26 cellular contexts compared by ENCODE assay signal in genomic region chr2:26514045-26514444, GRCh38. TPM values are rescaled to one million over a fixed set of nuclear protein-coding genes. Genes with fewer than 3 reads are reported as not detected.
"Had no signal": no experiment of that assay in that cellular context is flagged by ENCODE, and none has a peak within 500 bp of the region (broad histone marks: within the 10 kb centered on the region; RNA-seq: fewer than 3 reads in every experiment).

No MANE protein-coding gene starts in this region.

- DNase-seq: dermis blood vessel endothelial cell; dorsolateral prefrontal cortex; effector CD4-positive, alpha-beta T cell; effector memory CD4-positive, alpha-beta T cell; foreskin keratinocyte; heart left ventricle; hypothalamus; immature natural killer cell; islet precursor cell; left cardiac atrium; left lung; lower lobe of right lung; mesenchymal stem cell; mucosa of descending colon; naive B cell had no signal

- H3K27ac ChIP-seq: coronary artery, dorsolateral prefrontal cortex, esophagus muscularis mucosa, foreskin keratinocyte, gastroesophageal sphincter, heart left ventricle, hepatocyte, left lung, lower lobe of right lung had no signal

- H3K4me3 ChIP-seq: coronary artery, dorsolateral prefrontal cortex, esophagus muscularis mucosa, gastroesophageal sphincter, heart left ventricle, hepatocyte, left lung, lower lobe of right lung, mucosa of descending colon had no signal

- H3K9me3 ChIP-seq: esophagus muscularis mucosa, gastroesophageal sphincter, heart left ventricle, left lung, lower lobe of right lung, mucosa of descending colon had no signal

- FAIRE-seq: colon, endothelial cell of umbilical vein, frontal cortex had no signal

- H3K4me2 ChIP-seq: hepatocyte had no signal

- ATAC-seq: foreskin keratinocyte, gastroesophageal sphincter, heart left ventricle, left cardiac atrium, left lung, left ventricle myocardium superior, lower lobe of right lung, mucosa of descending colon had no signal

- H2AFZ ChIP-seq: hepatocyte had no signal

- H3K79me2 ChIP-seq: hepatocyte had no signal

- H3K4me1 ChIP-seq: esophagus muscularis mucosa, foreskin keratinocyte, gastroesophageal sphincter, heart left ventricle, left lung, lower lobe of right lung had no signal

- H3K27me3 ChIP-seq: hepatocyte, left lung had no signal

- H3K36me3 ChIP-seq: esophagus muscularis mucosa, gastroesophageal sphincter, heart left ventricle, left lung, lower lobe of right lung had no signal

RNA-seq across cellular contexts. Expression of gene OTOF, which starts 36.1 kb away (rescaled TPM):
- total RNA-seq: epithelial cell of proximal tubule, fibroblast of lung, foreskin keratinocyte, kidney epithelial cell, left ventricle myocardium superior had no signal
- polyA plus RNA-seq: fibroblast of lung, foreskin keratinocyte had no signal
